Comparison of ENCODE assay signal across 25 cellular contexts in genomic region chr12:497501-498160, GRCh38. TPM values are rescaled to one million over a fixed set of nuclear protein-coding genes. Genes with fewer than 3 reads are reported as not detected.
A peak's percentile ranks its signal among the peaks of the same experiment; 100 is the strongest.
DNase-seq lines count a peak whose midpoint lies in the region; ATAC-seq, FAIRE-seq and TF ChIP-seq lines count a peak whose summit lies in the region.
"Had no signal": no experiment of that assay in that cellular context is flagged by ENCODE, and none has a peak within 500 bp of the region (broad histone marks: within the 10 kb centered on the region; RNA-seq: fewer than 3 reads in every experiment).

No MANE protein-coding gene starts in this region.

- TF ChIP-seq EP300 in upper lobe of left lung (IDR thresholded peaks at IDR 0.05): no peak

- H3K27me3 ChIP-seq in ectodermal cell (ENCODE audit: control insufficient read depth, insufficient read depth, low read length, poor library complexity, severe bottlenecking): no peaks in the 10 kb centered on the region
- no peaks in the 10 kb centered on the region for H3K27me3 ChIP-seq in upper lobe of left lung
- H3K27me3 ChIP-seq: ascending aorta had no signal

- TF ChIP-seq POLR2A in upper lobe of left lung (IDR thresholded peaks at IDR 0.05) (no peak), H54 (IDR thresholded peaks at IDR 0.05; ENCODE audit: low read depth, low read length) (no peak)

- H3K4me1 Mint-ChIP-seq in progenitor cell of endocrine pancreas (ENCODE audit: low read depth): peaks cover 50% of the 10 kb centered on the region
- peaks cover 10% of the 10 kb centered on the region for H3K4me1 Mint-ChIP-seq in T-helper 2 cell treated with Interferon-gamma antibody and Interleukin-4, amounts not matched to agents 5 μg/mL and 100 μg/mL, for 36 hours (ENCODE audit: low read depth)
- H3K4me1 Mint-ChIP-seq: CD14-positive monocyte had no signal

- no peak for ATAC-seq in upper lobe of left lung (ENCODE audit: low FRiP score in 2 of 2)
- ATAC-seq: activated naive CD4-positive, alpha-beta T cell treated with anti-CD3 and anti-CD28 coated beads, Interleukin-2, amount 50 U/mL, for 72 hours; HCT116; sciatic nerve had no signal

- peak overlapping the region; percentile 41 for H3K27ac ChIP-seq in ectodermal cell (ENCODE audit: insufficient read depth, low read depth, low read length, poor library complexity, severe bottlenecking)
- H3K27ac ChIP-seq in upper lobe of left lung: no peak overlapping the region

- H3K4me3 ChIP-seq in ectodermal cell (ENCODE audit: insufficient read depth, low read depth, low read length) (no peak overlapping the region), upper lobe of left lung (no peak overlapping the region)
- H3K4me3 ChIP-seq: ascending aorta, lung had no signal

- H3K36me3 ChIP-seq in ectodermal cell (ENCODE audit: control insufficient read depth, insufficient read depth, low read length) (no peaks in the 10 kb centered on the region), upper lobe of left lung (no peaks in the 10 kb centered on the region)
- H3K36me3 ChIP-seq: ascending aorta had no signal

- no peak for FAIRE-seq in H54 (lab: Jason Lieb, UNC)
- FAIRE-seq: keratinocyte had no signal

- 82 to 86% methylated on average over 9 of the region's 9 CpGs for WGBS in ectodermal cell, 2 experiments
- WGBS in upper lobe of left lung, 2 donors: 65 to 72% methylated on average over 9 of the region's 9 CpGs

- DNase-seq in DMS53 (lab: John Stamatoyannopoulos, UW): peak; percentile 99
- peak; percentile 52 for DNase-seq in NCI-H146 treated with DMSO at 0.1 percent for 48 hours (lab: John Stamatoyannopoulos, UW; ENCODE audit: unreplicated experiment)
- DNase-seq in progenitor cell of endocrine pancreas (ENCODE audit: low spot score, unreplicated experiment): no peak
- no peak for DNase-seq in upper lobe of left lung
- DNase-seq in H54 (ENCODE audit: insufficient read length, low spot score): no peak
- DNase-seq in NCI-H1436 treated with DMSO at 0.1 percent for 48 hours (lab: John Stamatoyannopoulos, UW): no peak
- no peak for DNase-seq in T-helper 2 cell treated with Interferon-gamma antibody and Interleukin-4, amounts not matched to agents 5 μg/mL and 100 μg/mL, for 36 hours (ENCODE audit: low spot score)
- DNase-seq: cerebellar nuclear complex, DMS 273 treated with DMSO at 0.1 percent for 48 hours, foreskin melanocyte, GDM1, hypothalamus, MM.1S, NCI-H1436, NCI-H82, OCI-M1, Right ventricle myocardium superior had no signal

- H3K27ac Mint-ChIP-seq in progenitor cell of endocrine pancreas: peak overlapping the region; percentile 96
- no peak overlapping the region for H3K27ac Mint-ChIP-seq in T-helper 2 cell treated with Interferon-gamma antibody and Interleukin-4, amounts not matched to agents 5 μg/mL and 100 μg/mL, for 36 hours
- H3K27ac Mint-ChIP-seq: activated naive CD4-positive, alpha-beta T cell treated with anti-CD3 and anti-CD28 coated beads, Interleukin-2, amount 50 U/mL, for 72 hours; CD14-positive monocyte had no signal

- H3K4me1 ChIP-seq in ectodermal cell (ENCODE audit: control insufficient read depth, insufficient read depth, low read length) (peaks cover 5% of the 10 kb centered on the region), upper lobe of left lung (peaks cover 0 to 2% (median under 1%) of the 10 kb centered on the region in 4 donors)

- no peaks in the 10 kb centered on the region for H3K27me3 Mint-ChIP-seq in progenitor cell of endocrine pancreas
- H3K27me3 Mint-ChIP-seq in T-helper 2 cell treated with Interferon-gamma antibody and Interleukin-4, amounts not matched to agents 5 μg/mL and 100 μg/mL, for 36 hours (ENCODE audit: low read depth): peaks cover 14% of the 10 kb centered on the region

- H3K9me3 Mint-ChIP-seq in progenitor cell of endocrine pancreas (ENCODE audit: low read depth): peaks cover 16% of the 10 kb centered on the region
- H3K9me3 Mint-ChIP-seq in T-helper 2 cell treated with Interferon-gamma antibody and Interleukin-4, amounts not matched to agents 5 μg/mL and 100 μg/mL, for 36 hours: no peaks in the 10 kb centered on the region

- TF ChIP-seq CTCF in progenitor cell of endocrine pancreas (IDR thresholded peaks at IDR 0.05; ENCODE audit: unreplicated experiment) (no peak), upper lobe of left lung (IDR thresholded peaks at IDR 0.05) (no peak)

- peak overlapping the region; percentile 19 for H3K4me3 Mint-ChIP-seq in progenitor cell of endocrine pancreas (ENCODE audit: low read depth)
- H3K4me3 Mint-ChIP-seq in T-helper 2 cell treated with Interferon-gamma antibody and Interleukin-4, amounts not matched to agents 5 μg/mL and 100 μg/mL, for 36 hours: no peak overlapping the region
- H3K4me3 Mint-ChIP-seq: CD14-positive monocyte had no signal

- H3K9me3 ChIP-seq in ectodermal cell (ENCODE audit: control insufficient read depth, low read length) (peaks cover 10% of the 10 kb centered on the region), upper lobe of left lung (no peaks in the 10 kb centered on the region)
- H3K9me3 ChIP-seq: ascending aorta had no signal

- peaks cover 13% of the 10 kb centered on the region for H3K36me3 Mint-ChIP-seq in progenitor cell of endocrine pancreas (ENCODE audit: insufficient read depth)
- no peaks in the 10 kb centered on the region for H3K36me3 Mint-ChIP-seq in T-helper 2 cell treated with Interferon-gamma antibody and Interleukin-4, amounts not matched to agents 5 μg/mL and 100 μg/mL, for 36 hours (ENCODE audit: low read depth)
- H3K36me3 Mint-ChIP-seq: activated naive CD4-positive, alpha-beta T cell treated with anti-CD3 and anti-CD28 coated beads, Interleukin-2, amount 50 U/mL, for 72 hours; CD14-positive monocyte had no signal

RNA-seq across cellular contexts. Expression of gene B4GALNT3, which starts 37.9 kb away (rescaled TPM):
- 30.0 TPM for polyA plus RNA-seq in ectodermal cell (2013, experiment 1 of 4)
- 35.8 TPM for polyA plus RNA-seq in ectodermal cell (2013, experiment 2 of 4)
- 23.4 TPM for polyA plus RNA-seq in ectodermal cell (2013, experiment 3 of 4)
- polyA plus RNA-seq in ectodermal cell (2013, experiment 4 of 4): 22.3 TPM
- total RNA-seq in progenitor cell of endocrine pancreas (58.3 and 67.0 TPM in 2 replicates), upper lobe of left lung (10 to 100 TPM; 22.2 to 36.0 (median 26.9) TPM)

Comparison
In these comparisons a context has a peak if more than half of its experiments do, and no peak if none do; other contexts are left out.
1. DNase-seq: peak in DMS53 (single experiment) and NCI-H146 treated with DMSO at 0.1 percent for 48 hours (single experiment); none in progenitor cell of endocrine pancreas (single experiment), upper lobe of left lung (0 of 2), H54 (single experiment), NCI-H1436 treated with DMSO at 0.1 percent for 48 hours (single experiment) and T-helper 2 cell treated with Interferon-gamma antibody and Interleukin-4, amounts not matched to agents 5 μg/mL and 100 μg/mL, for 36 hours (single experiment).